Comparison of ENCODE assay signal across 24 cellular contexts in genomic region chr1:197738927-197739326, GRCh38. TPM values are rescaled to one million over a fixed set of nuclear protein-coding genes. Genes with fewer than 3 reads are reported as not detected.
DNase-seq lines count a peak whose midpoint lies in the region; ATAC-seq and TF ChIP-seq lines count a peak whose summit lies in the region.
"Had no signal": no experiment of that assay in that cellular context is flagged by ENCODE, and none has a peak within 500 bp of the region (broad histone marks: within the 10 kb centered on the region; RNA-seq: fewer than 3 reads in every experiment).

No MANE protein-coding gene starts in this region.

- DNase-seq in activated CD8-positive, alpha-beta T cell treated with anti-CD3 and anti-CD28 coated beads for 36 hours = peak; percentile 7
- no peak for DNase-seq in activated CD8-positive, alpha-beta T cell treated with anti-CD3 and anti-CD28 coated beads, Interleukin-2, amount 10 ng/mL, durations not matched to agents 7 days and 5 days
- DNase-seq in central memory CD8-positive, alpha-beta T cell (ENCODE audit: low spot score in 2 of 2) = no peak
- DNase-seq in natural killer cell = no peak
- DNase-seq in kidney glomerular epithelial cell (lab: John Stamatoyannopoulos, UW) = no peak
- no peak for DNase-seq in hippocampal formation (lab: John Stamatoyannopoulos, UW)
- DNase-seq: 8988T; CD8-positive, alpha-beta T cell; DMS153; GDM1; H9; HFFc6; KBM-7; NCI-H1092; NCI-H146; NCI-H2029; NCI-H226; NCI-H510A treated with DMSO at 0.1 percent for 48 hours; NCI-H748 treated with DMSO at 0.1 percent for 48 hours; SIG-M5; SK-N-SH had no signal

- CTCF ChIA-PET in activated CD8-positive, alpha-beta T cell treated with anti-CD3 and anti-CD28 coated beads for 36 hours (lab: Charles Lee) = interaction anchor here (1.5 kb wide), 1 partner anchor 20 kb away, joined by 4 read pairs; no protein-coding TSS in a partner anchor
- CTCF ChIA-PET in activated CD8-positive, alpha-beta T cell treated with anti-CD3 and anti-CD28 coated beads, Interleukin-2, amount 10 ng/mL, durations not matched to agents 7 days and 5 days (lab: Charles Lee) = interaction anchor here (0.9 to 1.0 kb wide), 2 partner anchors 25 to 130 kb away, joined by 3 read pairs; no protein-coding TSS in a partner anchor

- H3K36me3 Mint-ChIP-seq in activated CD8-positive, alpha-beta T cell treated with anti-CD3 and anti-CD28 coated beads for 36 hours (ENCODE audit: low read depth) = peaks cover 7% of the 10 kb centered on the region
- H3K36me3 Mint-ChIP-seq in activated CD8-positive, alpha-beta T cell treated with anti-CD3 and anti-CD28 coated beads, Interleukin-2, amount 10 ng/mL, durations not matched to agents 7 days and 5 days (ENCODE audit: low read depth) = peaks cover 13% of the 10 kb centered on the region
- no peaks in the 10 kb centered on the region for H3K36me3 Mint-ChIP-seq in central memory CD8-positive, alpha-beta T cell (ENCODE audit: insufficient read depth)
- no peaks in the 10 kb centered on the region for H3K36me3 Mint-ChIP-seq in natural killer cell

- no peak for TF ChIP-seq CTCF in activated CD8-positive, alpha-beta T cell treated with anti-CD3 and anti-CD28 coated beads for 36 hours (IDR thresholded peaks at IDR 0.05)
- no peak for TF ChIP-seq CTCF in natural killer cell (IDR thresholded peaks at IDR 0.05)

- peaks cover 5% of the 10 kb centered on the region for H3K9me3 Mint-ChIP-seq in activated CD8-positive, alpha-beta T cell treated with anti-CD3 and anti-CD28 coated beads for 36 hours
- no peaks in the 10 kb centered on the region for H3K9me3 Mint-ChIP-seq in activated CD8-positive, alpha-beta T cell treated with anti-CD3 and anti-CD28 coated beads, Interleukin-2, amount 10 ng/mL, durations not matched to agents 7 days and 5 days (ENCODE audit: insufficient read depth)
- no peaks in the 10 kb centered on the region for H3K9me3 Mint-ChIP-seq in central memory CD8-positive, alpha-beta T cell
- no peaks in the 10 kb centered on the region for H3K9me3 Mint-ChIP-seq in natural killer cell
- H3K9me3 Mint-ChIP-seq: CD8-positive, alpha-beta T cell; HFFc6 had no signal

- H3K4me1 Mint-ChIP-seq in activated CD8-positive, alpha-beta T cell treated with anti-CD3 and anti-CD28 coated beads for 36 hours (ENCODE audit: low read depth) = peaks cover 42% of the 10 kb centered on the region
- peaks cover 13% of the 10 kb centered on the region for H3K4me1 Mint-ChIP-seq in activated CD8-positive, alpha-beta T cell treated with anti-CD3 and anti-CD28 coated beads, Interleukin-2, amount 10 ng/mL, durations not matched to agents 7 days and 5 days (ENCODE audit: low read depth)
- peaks cover 59% of the 10 kb centered on the region for H3K4me1 Mint-ChIP-seq in central memory CD8-positive, alpha-beta T cell
- peaks cover 54 to 57% of the 10 kb centered on the region in 2 donors for H3K4me1 Mint-ChIP-seq in natural killer cell

- no peak overlapping the region for H3K4me3 Mint-ChIP-seq in activated CD8-positive, alpha-beta T cell treated with anti-CD3 and anti-CD28 coated beads for 36 hours
- no peak overlapping the region for H3K4me3 Mint-ChIP-seq in activated CD8-positive, alpha-beta T cell treated with anti-CD3 and anti-CD28 coated beads, Interleukin-2, amount 10 ng/mL, durations not matched to agents 7 days and 5 days
- no peak overlapping the region for H3K4me3 Mint-ChIP-seq in central memory CD8-positive, alpha-beta T cell
- H3K4me3 Mint-ChIP-seq in natural killer cell = peak overlapping the region; percentile 54
- H3K4me3 Mint-ChIP-seq: CD8-positive, alpha-beta T cell; H9; HFFc6 had no signal

- no peak for ATAC-seq in activated CD8-positive, alpha-beta T cell treated with anti-CD3 and anti-CD28 coated beads for 36 hours
- ATAC-seq in activated CD8-positive, alpha-beta T cell treated with anti-CD3 and anti-CD28 coated beads, Interleukin-2, amount 10 ng/mL, durations not matched to agents 7 days and 5 days = no peak
- ATAC-seq in central memory CD8-positive, alpha-beta T cell (replicated peaks; ENCODE audit: extremely low read depth, poor library complexity, severe bottlenecking) = no peak
- peak; percentile 79 to 89 (median 82) for ATAC-seq in natural killer cell
- ATAC-seq in GM18861 (IDR thresholded peaks at IDR 0.05; ENCODE audit: unreplicated experiment) = no peak
- ATAC-seq: CD8-positive, alpha-beta T cell; HepG2; Panc1 had no signal

- no peak overlapping the region for H3K27ac Mint-ChIP-seq in activated CD8-positive, alpha-beta T cell treated with anti-CD3 and anti-CD28 coated beads for 36 hours
- no peak overlapping the region for H3K27ac Mint-ChIP-seq in activated CD8-positive, alpha-beta T cell treated with anti-CD3 and anti-CD28 coated beads, Interleukin-2, amount 10 ng/mL, durations not matched to agents 7 days and 5 days
- peak overlapping the region; percentile 64 for H3K27ac Mint-ChIP-seq in central memory CD8-positive, alpha-beta T cell (ENCODE audit: low read depth)
- H3K27ac Mint-ChIP-seq in natural killer cell = peak overlapping the region; percentile 43 to 49
- H3K27ac Mint-ChIP-seq: CD8-positive, alpha-beta T cell; HFFc6 had no signal

- intact Hi-C loops in activated CD8-positive, alpha-beta T cell treated with anti-CD3 and anti-CD28 coated beads for 36 hours (cut with micrococcal nuclease) = no loop called here
- intact Hi-C loops in natural killer cell (cut with micrococcal nuclease) = loop anchor here (5.0 kb wide), 1 partner anchor 38 kb away; the partner anchor contains the start of gene DENND1B

- POLR2A ChIA-PET in activated CD8-positive, alpha-beta T cell treated with anti-CD3 and anti-CD28 coated beads for 36 hours (lab: Charles Lee) = no interaction called here
- POLR2A ChIA-PET in activated CD8-positive, alpha-beta T cell treated with anti-CD3 and anti-CD28 coated beads, Interleukin-2, amount 10 ng/mL, durations not matched to agents 7 days and 5 days (lab: Charles Lee) = no interaction called here

- no peaks in the 10 kb centered on the region for H3K27me3 Mint-ChIP-seq in activated CD8-positive, alpha-beta T cell treated with anti-CD3 and anti-CD28 coated beads for 36 hours
- no peaks in the 10 kb centered on the region for H3K27me3 Mint-ChIP-seq in activated CD8-positive, alpha-beta T cell treated with anti-CD3 and anti-CD28 coated beads, Interleukin-2, amount 10 ng/mL, durations not matched to agents 7 days and 5 days (ENCODE audit: low read depth)
- no peaks in the 10 kb centered on the region for H3K27me3 Mint-ChIP-seq in central memory CD8-positive, alpha-beta T cell
- H3K27me3 Mint-ChIP-seq in natural killer cell (ENCODE audit: low read depth in 2 of 2) = no peaks in the 10 kb centered on the region

RNA-seq across cellular contexts. Expression of gene DENND1B, which starts 36.4 kb away (rescaled TPM):
- total RNA-seq in activated CD8-positive, alpha-beta T cell treated with anti-CD3 and anti-CD28 coated beads for 36 hours = 10 to 100 TPM; 10.8 to 12.7 TPM
- total RNA-seq in activated CD8-positive, alpha-beta T cell treated with anti-CD3 and anti-CD28 coated beads, Interleukin-2, amount 10 ng/mL, durations not matched to agents 7 days and 5 days = 10 to 100 TPM; 22.5 to 27.9 TPM
- 10 to 100 TPM; 35.4 to 62.5 (median 37.5) TPM for total RNA-seq in natural killer cell

Comparison
In these comparisons a context has a peak if more than half of its experiments do, and no peak if none do; other contexts are left out.
1. ATAC-seq: peak in natural killer cell (3 of 3); none in activated CD8-positive, alpha-beta T cell treated with anti-CD3 and anti-CD28 coated beads for 36 hours (single experiment), activated CD8-positive, alpha-beta T cell treated with anti-CD3 and anti-CD28 coated beads, Interleukin-2, amount 10 ng/mL, durations not matched to agents 7 days and 5 days (single experiment), central memory CD8-positive, alpha-beta T cell (single experiment) and GM18861 (single experiment).
2. H3K27ac Mint-ChIP-seq: peak in central memory CD8-positive, alpha-beta T cell (single experiment) and natural killer cell (2 of 2); none in activated CD8-positive, alpha-beta T cell treated with anti-CD3 and anti-CD28 coated beads for 36 hours (single experiment) and activated CD8-positive, alpha-beta T cell treated with anti-CD3 and anti-CD28 coated beads, Interleukin-2, amount 10 ng/mL, durations not matched to agents 7 days and 5 days (single experiment).